Comparison of ENCODE assay signal across 11 cellular contexts in genomic region chr17:13920413-13920812, GRCh38.
"Had no signal": no experiment of that assay in that cellular context is flagged by ENCODE, and none has a peak within 500 bp of the region (broad histone marks: within the 10 kb centered on the region; RNA-seq: fewer than 3 reads in every experiment).

No MANE protein-coding gene starts in this region.

- H3K27ac ChIP-seq: breast epithelium, left lung, psoas muscle, right lobe of liver had no signal

- H3K9me3 ChIP-seq: breast epithelium, left lung, psoas muscle, right lobe of liver had no signal

- H3K4me3 Mint-ChIP-seq: activated CD4-positive, alpha-beta memory T cell treated with anti-CD3 and anti-CD28 coated beads for 36 hours; activated naive CD8-positive, alpha-beta T cell; activated T-cell treated with anti-CD3 and anti-CD28 coated beads, Interleukin-2, amount 50 U/mL, for 4 hours; T-helper 17 cell had no signal

- H3K9me3 Mint-ChIP-seq: activated CD4-positive, alpha-beta memory T cell treated with anti-CD3 and anti-CD28 coated beads for 36 hours; activated T-cell treated with anti-CD3 and anti-CD28 coated beads, Interleukin-2, amount 50 U/mL, for 4 hours had no signal

- H3K4me1 ChIP-seq: breast epithelium, psoas muscle had no signal

- H3K4me3 ChIP-seq: breast epithelium, left lung, psoas muscle, right lobe of liver had no signal

- DNase-seq: activated CD4-positive, alpha-beta memory T cell treated with anti-CD3 and anti-CD28 coated beads for 36 hours; activated effector memory CD4-positive, alpha-beta T cell treated with anti-CD3 and anti-CD28 coated beads, Interleukin-2, amount 50 U/mL, for 16 hours; activated T-cell treated with anti-CD3 and anti-CD28 coated beads, Interleukin-2, amount 50 U/mL, for 4 hours; left lung; psoas muscle; right lobe of liver; stimulated activated naive CD4-positive, alpha-beta T cell treated with Interleukin-2 at 50 U/mL for 16 hours; T-helper 17 cell; trophoblast cell had no signal

- H3K27me3 ChIP-seq: breast epithelium, left lung, right lobe of liver had no signal

- H3K36me3 ChIP-seq: breast epithelium, left lung, right lobe of liver had no signal

- H3K27ac Mint-ChIP-seq: activated CD4-positive, alpha-beta memory T cell treated with anti-CD3 and anti-CD28 coated beads for 36 hours; activated naive CD8-positive, alpha-beta T cell; T-helper 17 cell had no signal

- H3K27me3 Mint-ChIP-seq: activated CD4-positive, alpha-beta memory T cell treated with anti-CD3 and anti-CD28 coated beads for 36 hours; activated naive CD8-positive, alpha-beta T cell; T-helper 17 cell had no signal

- H3K36me3 Mint-ChIP-seq: activated CD4-positive, alpha-beta memory T cell treated with anti-CD3 and anti-CD28 coated beads for 36 hours had no signal
